Comparison of ENCODE assay signal across 12 cellular contexts in the genomic region with DNA sequence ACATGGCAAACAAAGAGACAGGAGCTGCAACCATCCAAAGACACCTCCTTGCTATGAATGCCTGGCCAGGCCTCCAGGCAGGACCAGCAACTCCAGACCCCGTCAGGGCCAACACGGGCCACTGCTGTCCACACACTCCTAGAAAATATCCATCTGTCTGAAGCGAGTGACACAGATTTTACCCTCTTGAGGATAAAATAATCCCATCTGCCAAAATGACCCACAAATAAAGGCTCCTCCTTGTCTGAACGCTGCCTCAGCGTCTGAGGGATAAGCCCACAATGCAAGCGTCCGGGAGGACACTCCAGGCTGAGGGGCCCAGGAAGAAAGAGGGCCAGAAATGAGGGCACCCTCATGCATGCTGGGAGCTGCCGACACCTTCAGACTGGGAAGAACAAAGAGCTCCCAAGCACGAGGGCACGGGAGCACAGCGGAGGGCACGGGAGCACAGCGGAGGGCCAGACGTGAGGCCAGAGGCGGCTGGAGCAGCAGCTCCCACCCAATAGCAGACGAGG.
DNase-seq lines count a peak whose midpoint lies in the region; ATAC-seq and TF ChIP-seq lines count a peak whose summit lies in the region.
"Had no signal": no experiment of that assay in that cellular context is flagged by ENCODE, and none has a peak within 500 bp of the region (broad histone marks: within the 10 kb centered on the region; RNA-seq: fewer than 3 reads in every experiment).

No MANE protein-coding gene starts in this region.

- no peaks in the 10 kb centered on the region for H3K9me3 ChIP-seq in T-helper 17 cell (ENCODE audit: control insufficient read depth, low read length, poor library complexity, severe bottlenecking)
- no peaks in the 10 kb centered on the region for H3K9me3 ChIP-seq in heart right ventricle
- H3K9me3 ChIP-seq: ovary, SK-N-SH had no signal

- TF ChIP-seq CTCF in heart right ventricle (IDR thresholded peaks at IDR 0.05), result no peak

- ATAC-seq in T-helper 17 cell (no peak), heart right ventricle (peak in 7 of 8 donors; percentile 24 to 56 (median 36)), GM19463 (IDR thresholded peaks at IDR 0.05; ENCODE audit: unreplicated experiment) (no peak)
- ATAC-seq: activated CD4-positive, alpha-beta T cell treated with anti-CD3 and anti-CD28 coated beads for 36 hours had no signal

- DNase-seq in H7, result peak; percentile 49
- DNase-seq in T-helper 17 cell, result no peak
- no peak for DNase-seq in heart right ventricle
- peak; percentile 90 for DNase-seq in retina
- DNase-seq in DMS79 (lab: John Stamatoyannopoulos, UW), result no peak
- DNase-seq in activated CD8-positive, alpha-beta memory T cell treated with anti-CD3 and anti-CD28 coated beads, Interleukin-2, amount 50 U/mL, for 4 hours, result no peak
- DNase-seq: activated CD4-positive, alpha-beta T cell treated with anti-CD3 and anti-CD28 coated beads for 36 hours; DMS153; NCI-H510A; SK-N-SH had no signal

- peak overlapping the region; percentile 76 for H3K27ac Mint-ChIP-seq in T-helper 17 cell

- H3K4me1 ChIP-seq in heart right ventricle, result peaks cover 18 to 50% (median 24%) of the 10 kb centered on the region in 9 donors

- H3K4me3 Mint-ChIP-seq in T-helper 17 cell, result no peak overlapping the region
- H3K4me3 Mint-ChIP-seq: activated CD4-positive, alpha-beta T cell treated with anti-CD3 and anti-CD28 coated beads for 36 hours had no signal

- H3K27me3 Mint-ChIP-seq in T-helper 17 cell, result no peaks in the 10 kb centered on the region
- H3K27me3 Mint-ChIP-seq: activated CD4-positive, alpha-beta T cell treated with anti-CD3 and anti-CD28 coated beads for 36 hours had no signal

- H3K36me3 ChIP-seq in H7 (replicated peaks; ENCODE audit: control insufficient read depth, insufficient read depth, low read length), result no peaks in the 10 kb centered on the region
- peaks cover 0 to 4% (median 0%) of the 10 kb centered on the region in 9 donors for H3K36me3 ChIP-seq in heart right ventricle
- H3K36me3 ChIP-seq: ovary had no signal

- H3K4me1 Mint-ChIP-seq in T-helper 17 cell, result peaks cover 59% of the 10 kb centered on the region

- H3K36me3 Mint-ChIP-seq in T-helper 17 cell (ENCODE audit: low read depth), result no peaks in the 10 kb centered on the region

- 55 to 57% methylated on average over 16 of the region's 16 CpGs for WGBS in heart right ventricle, 2 donors

- peak overlapping the region in 1 of 10 donors; percentile 37 for H3K27ac ChIP-seq in heart right ventricle
- H3K27ac ChIP-seq: ovary had no signal

- intact Hi-C loops in heart right ventricle (cut with DNase I), result no loop called here

- H3K27me3 ChIP-seq in H7 (ENCODE audit: control insufficient read depth, insufficient read depth, low read length) (no peaks in the 10 kb centered on the region), heart right ventricle (no peaks in the 10 kb centered on the region)
- H3K27me3 ChIP-seq: ovary had no signal

- H3K4me3 ChIP-seq in H7 (ENCODE audit: insufficient read depth, low read depth, low read length) (no peak overlapping the region), heart right ventricle (no peak overlapping the region)
- H3K4me3 ChIP-seq: ovary had no signal

Comparison
In these comparisons a context has a peak if more than half of its experiments do, and no peak if none do; other contexts are left out.
1. DNase-seq: peak in H7 (single experiment) and retina (single experiment); none in T-helper 17 cell (0 of 3), heart right ventricle (0 of 2), DMS79 (single experiment) and activated CD8-positive, alpha-beta memory T cell treated with anti-CD3 and anti-CD28 coated beads, Interleukin-2, amount 50 U/mL, for 4 hours (single experiment).
2. ATAC-seq: peak in heart right ventricle (7 of 8); none in T-helper 17 cell (single experiment) and GM19463 (single experiment).